Comparison of ENCODE assay signal across 1 cellular context in genomic region chr16:46898006-46898405, GRCh38.
A peak's percentile ranks its signal among the peaks of the same experiment; 100 is the strongest.
TF ChIP-seq lines count a peak whose summit lies in the region.

No MANE protein-coding gene starts in this region.

TF ChIP-seq in HepG2, 621 proteins besides CTCF, POLR2A, EP300 and RAD21 (continued from another document):
- TF ChIP-seq ZNF687 (CRISPR knock-in tag; IDR thresholded peaks at IDR 0.05) (peak; percentile 53), ZNF644 (CRISPR knock-in tag; IDR thresholded peaks at IDR 0.05; ENCODE audit: low read depth) (no peak), RBFOX2 (IDR thresholded peaks at IDR 0.05; ENCODE audit: low read depth, low read length) (peak; percentile 73), ZNF773 (CRISPR knock-in tag; IDR thresholded peaks at IDR 0.05; ENCODE audit: borderline replicate concordance) (no peak), HNRNPL (IDR thresholded peaks at IDR 0.05; ENCODE audit: low read depth, low read length) (0 out of 2 replicates have a peak, but pooled peaks have one; percentile 57), HOXD1 (CRISPR knock-in tag; IDR thresholded peaks at IDR 0.05) (no peak), FOXO4 (CRISPR knock-in tag; conservative IDR thresholded peaks at IDR 0.05) (0 out of 2 replicates have a peak, but pooled peaks have one; percentile 63), AGO2 (optimal IDR thresholded peaks at IDR 0.05; ENCODE audit: low read depth, low read length) (peak; percentile 90), ZNF883 (CRISPR knock-in tag; IDR thresholded peaks at IDR 0.05; ENCODE audit: not compliant biosample characterization) (peak; percentile 38), ATF7 (IDR thresholded peaks at IDR 0.05) (no peak), ATF7 (CRISPR knock-in tag; IDR thresholded peaks at IDR 0.05) (peak; percentile 16; the same call in 1 of the 2 replicates)
